1 cellular context compared by ENCODE assay signal in the genomic region with DNA sequence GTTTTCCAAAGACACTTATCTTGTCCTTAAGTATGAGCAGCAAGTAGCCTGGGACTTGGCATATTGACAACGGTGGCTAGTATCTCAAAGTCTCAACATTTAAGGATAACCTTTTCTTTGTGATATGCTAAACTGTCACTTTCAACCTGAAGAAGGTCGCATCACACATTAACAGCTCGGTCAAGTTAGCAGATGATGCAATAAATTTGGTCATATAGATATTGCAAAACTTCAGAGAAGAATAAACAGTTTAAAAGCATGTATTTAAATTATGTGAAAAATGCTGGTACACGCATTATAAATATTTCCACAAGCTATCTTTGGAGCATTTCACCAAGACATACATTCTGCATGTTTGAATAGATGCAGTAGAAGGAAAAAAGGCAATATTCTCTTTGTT.
TF ChIP-seq lines count a peak whose summit lies in the region.

No MANE protein-coding gene starts in this region.

TF ChIP-seq in IMR-90, 13 proteins besides CTCF, POLR2A, EP300 and RAD21:
- TF ChIP-seq CEBPB (IDR thresholded peaks at IDR 0.05; ENCODE audit: low read depth, low read length) (peak; percentile 81), MAFK (IDR thresholded peaks at IDR 0.05; ENCODE audit: low read depth, low read length) (no peak)
